Comparison of ENCODE assay signal across 1 cellular context in genomic region chr20:62030834-62031434, GRCh38.
TF ChIP-seq lines count a peak whose summit lies in the region.

No MANE protein-coding gene starts in this region.

TF ChIP-seq in HepG2, 621 proteins besides CTCF, POLR2A, EP300 and RAD21 (continued from another document and continues in another):
- TF ChIP-seq FOXP4 (CRISPR knock-in tag; IDR thresholded peaks at IDR 0.05), result no peak; the same call in 1 of the 2 replicates
- TF ChIP-seq ZSCAN25 (CRISPR knock-in tag; IDR thresholded peaks at IDR 0.05), result peak; percentile 71; the same call in 1 of the 2 replicates
- no peak for TF ChIP-seq KLF12 (CRISPR knock-in tag; IDR thresholded peaks at IDR 0.05; ENCODE audit: borderline replicate concordance)
- TF ChIP-seq ZNF446 (CRISPR knock-in tag; IDR thresholded peaks at IDR 0.05), result no peak
- TF ChIP-seq NCOA2 (CRISPR knock-in tag; IDR thresholded peaks at IDR 0.05), result no peak
- peak; percentile 76 for TF ChIP-seq RNF2 (conservative IDR thresholded peaks at IDR 0.05; ENCODE audit: low read depth)
- TF ChIP-seq NFE2L2 (IDR thresholded peaks at IDR 0.05; ENCODE audit: low read length), result no peak
- TF ChIP-seq ZNF362 (CRISPR knock-in tag; IDR thresholded peaks at IDR 0.05; ENCODE audit: borderline replicate concordance), result no peak
- TF ChIP-seq PRDM4 (CRISPR knock-in tag; IDR thresholded peaks at IDR 0.05; ENCODE audit: borderline replicate concordance), result no peak
- TF ChIP-seq KDM5B (CRISPR knock-in tag; IDR thresholded peaks at IDR 0.05; ENCODE audit: borderline replicate concordance), result peak; percentile 88; the same call in 1 of the 2 replicates
- peak; percentile 43; the same call in 1 of the 2 replicates for TF ChIP-seq ZBTB25 (CRISPR knock-in tag; IDR thresholded peaks at IDR 0.05)
- TF ChIP-seq ZNF546 (CRISPR knock-in tag; conservative IDR thresholded peaks at IDR 0.05), result 0 out of 2 replicates have a peak, but pooled peaks have one; percentile 50
- no peak for TF ChIP-seq XBP1 (CRISPR knock-in tag; IDR thresholded peaks at IDR 0.05)
- peak; percentile 82; the same call in 1 of the 2 replicates for TF ChIP-seq SMAD9 (CRISPR knock-in tag; IDR thresholded peaks at IDR 0.05)
- 0 out of 2 replicates have a peak, but pooled peaks have one; percentile 12 for TF ChIP-seq ZNF614 (CRISPR knock-in tag; IDR thresholded peaks at IDR 0.05; ENCODE audit: borderline replicate concordance)
- TF ChIP-seq KLF16 (CRISPR knock-in tag; IDR thresholded peaks at IDR 0.05), result 0 out of 4 replicates have a peak, but pooled peaks of 1 of the 2 experiments have one; percentile 11
- no peak for TF ChIP-seq POLR2AphosphoS2 (IDR thresholded peaks at IDR 0.05; ENCODE audit: low read depth, low read length)
- TF ChIP-seq HNF4A (CRISPR knock-in tag; IDR thresholded peaks at IDR 0.05), result peak; percentile 77
- 0 out of 2 replicates have a peak, but pooled peaks have one; percentile 17 for TF ChIP-seq ERF (CRISPR knock-in tag; IDR thresholded peaks at IDR 0.05)
- TF ChIP-seq ELF1 (CRISPR knock-in tag; IDR thresholded peaks at IDR 0.05), result peak; percentile 36; the same call in 1 of the 2 replicates
- TF ChIP-seq ZNF292 (CRISPR knock-in tag; IDR thresholded peaks at IDR 0.05; ENCODE audit: borderline replicate concordance, low read depth), result peak; percentile 66; the same call in 1 of the 2 replicates
- no peak for TF ChIP-seq RAD51 (IDR thresholded peaks at IDR 0.05; ENCODE audit: borderline replicate concordance)
- TF ChIP-seq NR2F6 (IDR thresholded peaks at IDR 0.05), result no peak
- peak; percentile 55 for TF ChIP-seq NR2F6 (CRISPR knock-in tag; IDR thresholded peaks at IDR 0.05)
- TF ChIP-seq ZMYM4 (CRISPR knock-in tag; IDR thresholded peaks at IDR 0.05), result peak; percentile 42; the same call in 1 of the 2 replicates
- TF ChIP-seq GABPA (IDR thresholded peaks at IDR 0.05; ENCODE audit: low read depth, low read length), result no peak
- TF ChIP-seq GABPA (CRISPR knock-in tag; IDR thresholded peaks at IDR 0.05; ENCODE audit: low read depth), result peak; percentile 54
- TF ChIP-seq ZNF629 (CRISPR knock-in tag; conservative IDR thresholded peaks at IDR 0.05), result no peak
- TF ChIP-seq ZFY (CRISPR knock-in tag; IDR thresholded peaks at IDR 0.05), result peak; percentile 77
- peak; percentile 74 for TF ChIP-seq TFDP2 (CRISPR knock-in tag; IDR thresholded peaks at IDR 0.05)
- TF ChIP-seq REST (IDR thresholded peaks at IDR 0.05; ENCODE audit: borderline replicate concordance in 1 of 2, low read depth in 1 of 2, low read length in 2 of 2), result no peak
- TF ChIP-seq ZFP41 (CRISPR knock-in tag; IDR thresholded peaks at IDR 0.05; ENCODE audit: borderline replicate concordance), result no peak
- TF ChIP-seq ZNF574 (CRISPR knock-in tag; IDR thresholded peaks at IDR 0.05), result 0 out of 2 replicates have a peak, but pooled peaks have one; percentile 54
- TF ChIP-seq CHD4 (IDR thresholded peaks at IDR 0.05; ENCODE audit: borderline replicate concordance, low read length), result no peak
- TF ChIP-seq CENPT (CRISPR knock-in tag; IDR thresholded peaks at IDR 0.05; ENCODE audit: low read depth), result 0 out of 2 replicates have a peak, but pooled peaks have one; percentile 32
- TF ChIP-seq HES4 (CRISPR knock-in tag; IDR thresholded peaks at IDR 0.05; ENCODE audit: borderline replicate concordance), result peak; percentile 78
- peak; percentile 100 for TF ChIP-seq ZBTB38 (CRISPR knock-in tag; IDR thresholded peaks at IDR 0.05)
- TF ChIP-seq IKZF4 (CRISPR knock-in tag; IDR thresholded peaks at IDR 0.05; ENCODE audit: borderline replicate concordance, low read depth, not compliant biosample characterization), result peak; percentile 75
- peak; percentile 64; the same call in 1 of the 2 replicates for TF ChIP-seq MTA1 (CRISPR knock-in tag; IDR thresholded peaks at IDR 0.05; ENCODE audit: borderline replicate concordance)
- peak; percentile 50 for TF ChIP-seq MED1 (CRISPR knock-in tag; IDR thresholded peaks at IDR 0.05)
- TF ChIP-seq ZMAT3 (CRISPR knock-in tag; conservative IDR thresholded peaks at IDR 0.05), result peak; percentile 81; the same call in 1 of the 2 replicates
- no peak for TF ChIP-seq CENPBD1 (CRISPR knock-in tag; IDR thresholded peaks at IDR 0.05; ENCODE audit: borderline replicate concordance, low read depth)
- peak; percentile 16; the same call in 1 of the 2 replicates for TF ChIP-seq HMG20A (CRISPR knock-in tag; IDR thresholded peaks at IDR 0.05; ENCODE audit: borderline replicate concordance)
- 0 out of 2 replicates have a peak, but pooled peaks have one; percentile 29 for TF ChIP-seq PITX1 (CRISPR knock-in tag; IDR thresholded peaks at IDR 0.05)
- TF ChIP-seq MIXL1 (CRISPR knock-in tag; IDR thresholded peaks at IDR 0.05), result 0 out of 2 replicates have a peak, but pooled peaks have one; percentile 43
- TF ChIP-seq FLYWCH1 (CRISPR knock-in tag; IDR thresholded peaks at IDR 0.05), result no peak; the same call in 1 of the 2 replicates
- TF ChIP-seq ZNF501 (CRISPR knock-in tag; IDR thresholded peaks at IDR 0.05), result peak; percentile 46
- TF ChIP-seq ZNF879 (CRISPR knock-in tag; IDR thresholded peaks at IDR 0.05), result peak; percentile 73; the same call in 1 of the 2 replicates
- TF ChIP-seq CSRNP1 (CRISPR knock-in tag; IDR thresholded peaks at IDR 0.05), result no peak
